Comparison of ENCODE assay signal across 15 cellular contexts in genomic region chr16:66949472-66949871, GRCh38. TPM values are rescaled to one million over a fixed set of nuclear protein-coding genes. Genes with fewer than 3 reads are reported as not detected.
"Had no signal": no experiment of that assay in that cellular context is flagged by ENCODE, and none has a peak within 500 bp of the region (broad histone marks: within the 10 kb centered on the region; RNA-seq: fewer than 3 reads in every experiment).

No MANE protein-coding gene starts in this region.

- H3K36me3 ChIP-seq: neutrophil, right atrium auricular region, SJCRH30, suprapubic skin had no signal

- H3K4me3 ChIP-seq: SJCRH30 had no signal

- H3K4me3 Mint-ChIP-seq: type B pancreatic cell had no signal

- DNase-seq: activated CD4-positive, alpha-beta T cell treated with anti-CD3 and anti-CD28 coated beads, Interleukin-2, amount 10 ng/mL, durations not matched to agents 7 days and 5 days; activated CD4-positive, CD25-positive, alpha-beta regulatory T cell; activated gamma-delta T cell; activated naive CD8-positive, alpha-beta T cell treated with anti-CD3 and anti-CD28 coated beads, Interleukin-2, amount 10 ng/mL, durations not matched to agents 7 days and 5 days; aorta; esophagus squamous epithelium; foreskin fibroblast; left ventricle myocardium superior; SJCRH30; stimulated activated naive B cell treated with anti-CD40 and anti-IgM and Interleukin-4, amounts not matched to agents 10 μg/mL and 1 μg/mL and 100 μg/mL, for 72 hours had no signal

- H3K36me3 Mint-ChIP-seq: activated naive CD8-positive, alpha-beta T cell treated with anti-CD3 and anti-CD28 coated beads, Interleukin-2, amount 10 ng/mL, durations not matched to agents 7 days and 5 days; type B pancreatic cell had no signal

- H3K9me3 ChIP-seq: esophagus squamous epithelium, neutrophil, right atrium auricular region, SJCRH30, suprapubic skin had no signal

- H3K27me3 ChIP-seq: right atrium auricular region, SJCRH30 had no signal

- ATAC-seq: stimulated activated naive B cell treated with anti-CD40 and anti-IgM and Interleukin-4, amounts not matched to agents 10 μg/mL and 1 μg/mL and 100 μg/mL, for 72 hours had no signal

- H3K27ac Mint-ChIP-seq: activated CD4-positive, alpha-beta T cell treated with anti-CD3 and anti-CD28 coated beads, Interleukin-2, amount 10 ng/mL, durations not matched to agents 7 days and 5 days; activated naive CD8-positive, alpha-beta T cell treated with anti-CD3 and anti-CD28 coated beads, Interleukin-2, amount 10 ng/mL, durations not matched to agents 7 days and 5 days; stimulated activated naive B cell treated with anti-CD40 and anti-IgM and Interleukin-4, amounts not matched to agents 10 μg/mL and 1 μg/mL and 100 μg/mL, for 72 hours; type B pancreatic cell had no signal

- H3K27ac ChIP-seq: neutrophil, right atrium auricular region, SJCRH30, suprapubic skin had no signal

RNA-seq across cellular contexts. Expression of gene CDH16, which starts 30.8 kb away (rescaled TPM):
- total RNA-seq: activated CD4-positive, alpha-beta T cell treated with anti-CD3 and anti-CD28 coated beads, Interleukin-2, amount 10 ng/mL, durations not matched to agents 7 days and 5 days; activated naive CD8-positive, alpha-beta T cell treated with anti-CD3 and anti-CD28 coated beads, Interleukin-2, amount 10 ng/mL, durations not matched to agents 7 days and 5 days; aorta; left ventricle myocardium superior; mesenteric fat pad; SJCRH30 had no signal
